Comparison of ENCODE assay signal across 14 cellular contexts in genomic region chr13:40059540-40060232, GRCh38.
DNase-seq lines count a peak whose midpoint lies in the region; ATAC-seq and TF ChIP-seq lines count a peak whose summit lies in the region.
"Had no signal": no experiment of that assay in that cellular context is flagged by ENCODE, and none has a peak within 500 bp of the region (broad histone marks: within the 10 kb centered on the region; RNA-seq: fewer than 3 reads in every experiment).

No MANE protein-coding gene starts in this region.

- TF ChIP-seq CTCF in brain microvascular endothelial cell (IDR thresholded peaks at IDR 0.05; ENCODE audit: low read depth, low read length, missing control alignments) (no peak), omental fat pad (IDR thresholded peaks at IDR 0.05) (no peak)
- no peak for TF ChIP-seq CTCF in activated CD8-positive, alpha-beta T cell treated with anti-CD3 and anti-CD28 coated beads for 36 hours (IDR thresholded peaks at IDR 0.05)

- no peak overlapping the region for H3K4me3 Mint-ChIP-seq in activated CD8-positive, alpha-beta T cell treated with anti-CD3 and anti-CD28 coated beads for 36 hours
- H3K4me3 Mint-ChIP-seq: activated B cell treated with CpG ODN at 0.5 μM for 24 hours had no signal

- CTCF ChIA-PET in activated CD8-positive, alpha-beta T cell treated with anti-CD3 and anti-CD28 coated beads for 36 hours (lab: Charles Lee), result interaction anchor here (1.2 to 6.1 kb wide), 4 partner anchors 9 to 120 kb away, joined by 3 to 35 read pairs (median 14); no protein-coding TSS in a partner anchor

- no peaks in the 10 kb centered on the region for H3K27me3 ChIP-seq in brain microvascular endothelial cell (replicated peaks)

- no peaks in the 10 kb centered on the region for H3K36me3 Mint-ChIP-seq in activated CD8-positive, alpha-beta T cell treated with anti-CD3 and anti-CD28 coated beads for 36 hours (ENCODE audit: low read depth)

- H3K27me3 Mint-ChIP-seq in activated CD8-positive, alpha-beta T cell treated with anti-CD3 and anti-CD28 coated beads for 36 hours, result peaks cover 2% of the 10 kb centered on the region
- H3K27me3 Mint-ChIP-seq: activated B cell treated with CpG ODN at 0.5 μM for 24 hours had no signal

- no peaks in the 10 kb centered on the region for H3K36me3 ChIP-seq in brain microvascular endothelial cell (replicated peaks)

- H3K9me3 Mint-ChIP-seq in activated CD8-positive, alpha-beta T cell treated with anti-CD3 and anti-CD28 coated beads for 36 hours, result no peaks in the 10 kb centered on the region
- H3K9me3 Mint-ChIP-seq: activated B cell treated with CpG ODN at 0.5 μM for 24 hours had no signal

- in situ Hi-C loops in brain microvascular endothelial cell (cut with HindIII; ENCODE audit: low pct_ligation_motif_present, low sequenced_read_pairs), result no loop called here

- POLR2A ChIA-PET in activated CD8-positive, alpha-beta T cell treated with anti-CD3 and anti-CD28 coated beads for 36 hours (lab: Charles Lee), result interaction anchor here (1.5 kb wide), 1 partner anchor 33 kb away, joined by 4 read pairs; no protein-coding TSS in a partner anchor

- H3K4me1 Mint-ChIP-seq in activated CD8-positive, alpha-beta T cell treated with anti-CD3 and anti-CD28 coated beads for 36 hours (ENCODE audit: low read depth), result peaks cover 27% of the 10 kb centered on the region

- no peak overlapping the region for H3K27ac Mint-ChIP-seq in activated CD8-positive, alpha-beta T cell treated with anti-CD3 and anti-CD28 coated beads for 36 hours
- H3K27ac Mint-ChIP-seq: activated B cell treated with CpG ODN at 0.5 μM for 24 hours had no signal

- ATAC-seq in HG02943 (IDR thresholded peaks at IDR 0.05; ENCODE audit: low read depth, unreplicated experiment) (peak; percentile 27), omental fat pad (ENCODE audit: low FRiP score) (peak; percentile 37), GM21825 (IDR thresholded peaks at IDR 0.05; ENCODE audit: unreplicated experiment) (no peak), GM21737 (IDR thresholded peaks at IDR 0.05; ENCODE audit: unreplicated experiment) (no peak)
- no peak for ATAC-seq in activated CD8-positive, alpha-beta T cell treated with anti-CD3 and anti-CD28 coated beads for 36 hours

- DNase-seq in DMS79 treated with DMSO at 0.1 percent for 48 hours (lab: John Stamatoyannopoulos, UW), result peak; percentile 24
- DNase-seq in DMS79 (lab: John Stamatoyannopoulos, UW), result no peak
- DNase-seq in brain microvascular endothelial cell, result no peak
- no peak for DNase-seq in omental fat pad (ENCODE audit: low spot score)
- no peak for DNase-seq in activated CD8-positive, alpha-beta T cell treated with anti-CD3 and anti-CD28 coated beads for 36 hours
- DNase-seq: 8988T; activated B cell treated with CpG ODN at 0.5 μM for 24 hours; activated naive CD4-positive, alpha-beta T cell; effector CD8-positive, alpha-beta T cell; NCI-H774 had no signal

- H3K4me3 ChIP-seq in brain microvascular endothelial cell (ENCODE audit: low read depth, low read length), result no peak overlapping the region

- peak overlapping the region; percentile 6 for H3K27ac ChIP-seq in brain microvascular endothelial cell
- H3K27ac ChIP-seq: KMS-11 had no signal

- intact Hi-C loops in activated CD8-positive, alpha-beta T cell treated with anti-CD3 and anti-CD28 coated beads for 36 hours (cut with micrococcal nuclease), result loop anchor here (10.0 kb wide), 1 partner anchor 455 kb away; no protein-coding TSS in a partner anchor

Comparison
In these comparisons a context has a peak if more than half of its experiments do, and no peak if none do; other contexts are left out.
1. ATAC-seq: peak in HG02943 (single experiment) and omental fat pad (single experiment); none in activated CD8-positive, alpha-beta T cell treated with anti-CD3 and anti-CD28 coated beads for 36 hours (single experiment), GM21825 (single experiment) and GM21737 (single experiment).